In the genomic region with DNA sequence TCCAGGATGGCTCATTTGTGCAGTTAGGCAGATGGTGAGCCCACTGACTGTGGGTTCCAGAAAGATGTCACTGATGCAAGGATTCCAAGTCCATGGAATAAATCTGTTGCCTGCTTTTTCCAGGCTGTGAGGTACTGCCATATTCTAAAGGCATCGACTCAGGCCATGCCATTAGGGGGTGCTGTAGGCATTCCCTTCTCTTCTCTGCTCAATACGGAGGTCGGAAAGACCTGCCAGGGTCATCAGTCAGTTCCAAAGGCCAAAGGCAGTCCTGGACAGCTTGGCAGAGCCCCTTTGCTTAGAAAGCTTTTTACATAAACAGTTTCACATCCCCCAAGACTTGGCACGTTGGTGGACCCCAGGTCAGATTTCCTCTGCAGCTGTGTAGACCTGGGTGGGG, we compare ENCODE assay signal across 8 cellular contexts. TPM values are rescaled to one million over a fixed set of nuclear protein-coding genes. Genes with fewer than 3 reads are reported as not detected.
DNase-seq lines count a peak whose midpoint lies in the region; ATAC-seq, FAIRE-seq and TF ChIP-seq lines count a peak whose summit lies in the region.
"Had no signal": no experiment of that assay in that cellular context is flagged by ENCODE, and none has a peak within 500 bp of the region (broad histone marks: within the 10 kb centered on the region; RNA-seq: fewer than 3 reads in every experiment).

No MANE protein-coding gene starts in this region.

- TF ChIP-seq EP300 in HepG2 (IDR thresholded peaks at IDR 0.05; ENCODE audit: low read depth in 2 of 2, low read length in 2 of 2) (no peak), HepG2 (CRISPR knock-in tag; IDR thresholded peaks at IDR 0.05; ENCODE audit: borderline replicate concordance) (no peak)

- no peak overlapping the region for H3K27ac ChIP-seq in coronary artery
- H3K27ac ChIP-seq in HepG2 (ENCODE audit: extremely low read length, insufficient read depth, low read length) = no peak overlapping the region

- DNase-seq in ELR (ENCODE audit: low read depth) (peak; percentile 79), KBM-7 (peak; percentile 69), SHP77 (lab: John Stamatoyannopoulos, UW) (peak; percentile 28 to 42), coronary artery (ENCODE audit: low spot score) (no peak), HepG2 (ENCODE audit: low spot score) (peak; percentile 81), superior temporal gyrus (ENCODE audit: extremely low spot score) (peak; percentile 95)

- H4K20me1 ChIP-seq in HepG2 (ENCODE audit: insufficient read depth, low read length) = no peaks in the 10 kb centered on the region

- FAIRE-seq in HepG2 (lab: Jason Lieb, UNC) = peak; percentile 97

- 9% methylated on average over 3 of the region's 4 CpGs for WGBS in HepG2 (ENCODE audit: low lambda C conversion rate)

- no peaks in the 10 kb centered on the region for H3K9me3 ChIP-seq in HepG2 (ENCODE audit: low read length)

- H3K9ac ChIP-seq in HepG2 (ENCODE audit: insufficient read depth, low read depth, low read length) = no peak overlapping the region

- peaks cover 1 to 27% of the 10 kb centered on the region in 2 experiments; a peak in 4 of 5 replicates for H3K27me3 ChIP-seq in HepG2 (ENCODE audit: control insufficient read depth in 1 of 2, insufficient read depth in 2 of 2, low read length in 2 of 2)

- peak overlapping the region; percentile 14; the same call in 1 of the 2 replicates for H3K4me2 ChIP-seq in HepG2 (ENCODE audit: low read depth, low read length)

- no peak overlapping the region for H2AFZ ChIP-seq in HepG2 (ENCODE audit: low read length)

- TF ChIP-seq CTCF in coronary artery (IDR thresholded peaks at IDR 0.05) = peak; percentile 33
- TF ChIP-seq CTCF in HepG2 (CRISPR knock-in tag; IDR thresholded peaks at IDR 0.05) = peak; percentile 97

- POLR2A ChIA-PET in HepG2 (lab: Yijun Ruan, JAX) = interaction anchor here (0.6 to 0.7 kb wide), 2 partner anchors 65 to 151 kb away, joined by 3 read pairs; partner anchors contain the start of genes MED8 and SZT2

- no TSS peak for BruUV-seq in HepG2 (replicated peaks; lab: Mats Ljungman, UMichigan)

- in situ Hi-C loops in KBM-7 (cut with MboI; ENCODE audit: low pct_unique_long_range_greater_than_20kb, low sequenced_read_pairs) (loop anchor here (10.0 kb wide), 1 partner anchor 187 kb away; no protein-coding TSS in a partner anchor), HepG2 (cut with HindIII; ENCODE audit: extremely low pct_ligation_motif_present, low pct_unique_long_range_greater_than_20kb) (no loop called here)

- peaks cover 6% of the 10 kb centered on the region; the same call in 1 of the 2 replicates for H3K4me1 ChIP-seq in HepG2 (ENCODE audit: insufficient read depth, low read length)

- no peaks in the 10 kb centered on the region for H3K79me2 ChIP-seq in HepG2 (ENCODE audit: insufficient read depth, low read length)

- intact Hi-C loops in HepG2 (cut with micrococcal nuclease; ENCODE audit: unreplicated experiment) = loop anchor here (1.0 to 5.0 kb wide), 4 partner anchors 109 to 176 kb away; partner anchors contain the start of gene CDC20

- no peak for TF ChIP-seq POLR2A in HepG2 (IDR thresholded peaks at IDR 0.05; ENCODE audit: insufficient read depth in 1 of 2, low read depth in 2 of 2, low read length in 2 of 2)

- H3K4me3 ChIP-seq in coronary artery (no peak overlapping the region), HepG2 (replicated peaks in 1 of 3; ENCODE audit: insufficient read depth in 1 of 3, low read depth in 2 of 3, low read length in 3 of 3) (no peak overlapping the region)

- H3K36me3 ChIP-seq in HepG2 (replicated peaks in 1 of 2; ENCODE audit: control insufficient read depth in 1 of 2, insufficient read depth in 2 of 2, low read length in 2 of 2) = no peaks in the 10 kb centered on the region

- peak; percentile 95 for ATAC-seq in HepG2
- no peak for ATAC-seq in HG02938 (IDR thresholded peaks at IDR 0.05; ENCODE audit: unreplicated experiment)

- CTCF ChIA-PET in HepG2 (lab: Yijun Ruan, JAX; ENCODE audit: low intra/inter-chr PET ratio, low total read pairs) = interaction anchor here (0.7 to 2.1 kb wide), 5 partner anchors 11 to 177 kb away, joined by 3 to 36 read pairs (median 5); partner anchors contain the start of genes CDC20 and ELOVL1

- TF ChIP-seq RAD21 in HepG2 (CRISPR knock-in tag; IDR thresholded peaks at IDR 0.05) = peak; percentile 96

TF ChIP-seq in HepG2, 621 proteins besides CTCF, POLR2A, EP300 and RAD21 (continues in another document):
- TF ChIP-seq ESRRA (CRISPR knock-in tag; IDR thresholded peaks at IDR 0.05; ENCODE audit: low read depth) (peak; percentile 67; the same call in 1 of the 2 replicates), NR2F2 (IDR thresholded peaks at IDR 0.05; ENCODE audit: borderline replicate concordance, low read depth) (peak; percentile 53), ATAD3A (CRISPR knock-in tag; IDR thresholded peaks at IDR 0.05) (no peak), PHF20 (CRISPR knock-in tag; IDR thresholded peaks at IDR 0.05) (no peak), TOPORS (CRISPR knock-in tag; IDR thresholded peaks at IDR 0.05) (no peak), KAT8 (CRISPR knock-in tag; IDR thresholded peaks at IDR 0.05) (peak; percentile 71), ZNF816 (CRISPR knock-in tag; IDR thresholded peaks at IDR 0.05; ENCODE audit: borderline replicate concordance) (no peak)
- TF ChIP-seq, protein P1, sequence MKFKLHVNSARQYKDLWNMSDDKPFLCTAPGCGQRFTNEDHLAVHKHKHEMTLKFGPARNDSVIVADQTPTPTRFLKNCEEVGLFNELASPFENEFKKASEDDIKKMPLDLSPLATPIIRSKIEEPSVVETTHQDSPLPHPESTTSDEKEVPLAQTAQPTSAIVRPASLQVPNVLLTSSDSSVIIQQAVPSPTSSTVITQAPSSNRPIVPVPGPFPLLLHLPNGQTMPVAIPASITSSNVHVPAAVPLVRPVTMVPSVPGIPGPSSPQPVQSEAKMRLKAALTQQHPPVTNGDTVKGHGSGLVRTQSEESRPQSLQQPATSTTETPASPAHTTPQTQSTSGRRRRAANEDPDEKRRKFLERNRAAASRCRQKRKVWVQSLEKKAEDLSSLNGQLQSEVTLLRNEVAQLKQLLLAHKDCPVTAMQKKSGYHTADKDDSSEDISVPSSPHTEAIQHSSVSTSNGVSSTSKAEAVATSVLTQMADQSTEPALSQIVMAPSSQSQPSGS (CRISPR knock-in tag; IDR thresholded peaks at IDR 0.05) = peak; percentile 26; the same call in 1 of the 2 replicates

RNA-seq across cellular contexts. Expression of gene TMEM125, which starts 31.7 kb away (rescaled TPM):
- total RNA-seq in HepG2 (2016; rRNA removed; fragmentation: Illumina TruSeq; extraction: Trizol) = not detected in 2 replicates
- not detected in 2 replicates for total RNA-seq in HepG2 (2016; cell fraction: cytosol; rRNA removed; fragmentation: Illumina TruSeq; extraction: Trizol; ENCODE audit: low read depth)
- total RNA-seq in HepG2 (2016; cell fraction: insoluble cytoplasmic fraction; rRNA removed; fragmentation: Illumina TruSeq; extraction: Trizol) = not detected in 2 replicates
- total RNA-seq in HepG2 (2016; cell fraction: membrane; rRNA removed; fragmentation: Illumina TruSeq; extraction: Trizol) = not detected in 2 replicates
- total RNA-seq in HepG2 (2016; cell fraction: nucleus; rRNA removed; fragmentation: Illumina TruSeq; extraction: Trizol) = not detected in 2 replicates
- 0.03 TPM in 1 of 2 replicates, not detected in the other for polyA plus RNA-seq in HepG2 (2011; rRNA removed)
- 0.08 TPM in 2 replicates for polyA plus RNA-seq in HepG2 (2011; cell fraction: cytosol; rRNA removed)
- 0.09 TPM in 1 of 2 replicates, not detected in the other for polyA plus RNA-seq in HepG2 (2011; cell fraction: nucleus; rRNA removed)
- polyA plus RNA-seq in HepG2 (2012) = 0.07 TPM in 1 of 2 replicates, not detected in the other
- not detected in 2 replicates for polyA plus RNA-seq in HepG2 (2016; cell fraction: cytosol; fragmentation: Illumina TruSeq; extraction: Trizol; ENCODE audit: low read depth)
- not detected in 2 replicates for polyA plus RNA-seq in HepG2 (2016; cell fraction: insoluble cytoplasmic fraction; fragmentation: Illumina TruSeq; extraction: Trizol; ENCODE audit: low read depth)
- not detected in 2 replicates for polyA plus RNA-seq in HepG2 (2016; cell fraction: membrane; fragmentation: Illumina TruSeq; extraction: Trizol; ENCODE audit: low read depth)
- polyA plus RNA-seq in HepG2 (2016; cell fraction: nucleus; fragmentation: Illumina TruSeq; extraction: Trizol; ENCODE audit: insufficient read depth, low read depth) = not detected in 2 replicates
- polyA minus RNA-seq in HepG2 (2011; rRNA and poly(A)+ RNA removed; ENCODE audit: low replicate concordance) = 0.22 TPM in 1 of 2 replicates, not detected in the other
- polyA minus RNA-seq in HepG2 (2011; cell fraction: cytosol; rRNA and poly(A)+ RNA removed) = not detected in 2 replicates
- not detected in 2 replicates for polyA minus RNA-seq in HepG2 (2011; cell fraction: nucleus; rRNA and poly(A)+ RNA removed)
- total RNA-seq: subcutaneous adipose tissue had no signal

RNA-seq across cellular contexts. Expression of gene C1orf210, which starts 47.3 kb away (rescaled TPM):
- 0.49 and 0.52 TPM in 2 replicates for total RNA-seq in HepG2 (2016; rRNA removed; fragmentation: Illumina TruSeq; extraction: Trizol)
- total RNA-seq in HepG2 (2016; cell fraction: cytosol; rRNA removed; fragmentation: Illumina TruSeq; extraction: Trizol; ENCODE audit: low read depth) = 0.44 TPM in 1 of 2 replicates, not detected in the other
- total RNA-seq in HepG2 (2016; cell fraction: insoluble cytoplasmic fraction; rRNA removed; fragmentation: Illumina TruSeq; extraction: Trizol) = 0.52 and 0.54 TPM in 2 replicates
- 0.45 and 0.71 TPM in 2 replicates for total RNA-seq in HepG2 (2016; cell fraction: membrane; rRNA removed; fragmentation: Illumina TruSeq; extraction: Trizol)
- 0.87 TPM in 1 of 2 replicates, not detected in the other for total RNA-seq in HepG2 (2016; cell fraction: nucleus; rRNA removed; fragmentation: Illumina TruSeq; extraction: Trizol)
- 5.1 and 7.1 TPM in 2 replicates for polyA plus RNA-seq in HepG2 (2011; rRNA removed)
- 4.7 and 8.4 TPM in 2 replicates for polyA plus RNA-seq in HepG2 (2011; cell fraction: cytosol; rRNA removed)
- polyA plus RNA-seq in HepG2 (2011; cell fraction: nucleus; rRNA removed) = 0.98 and 2.3 TPM in 2 replicates
- polyA plus RNA-seq in HepG2 (2012) = 4.4 and 6.7 TPM in 2 replicates
- polyA plus RNA-seq in HepG2 (2016; cell fraction: cytosol; fragmentation: Illumina TruSeq; extraction: Trizol; ENCODE audit: low read depth) = 0.37 and 0.51 TPM in 2 replicates
- polyA plus RNA-seq in HepG2 (2016; cell fraction: insoluble cytoplasmic fraction; fragmentation: Illumina TruSeq; extraction: Trizol; ENCODE audit: low read depth) = 0.97 and 1.6 TPM in 2 replicates
- polyA plus RNA-seq in HepG2 (2016; cell fraction: membrane; fragmentation: Illumina TruSeq; extraction: Trizol; ENCODE audit: low read depth) = 0.76 and 0.95 TPM in 2 replicates
- polyA plus RNA-seq in HepG2 (2016; cell fraction: nucleus; fragmentation: Illumina TruSeq; extraction: Trizol; ENCODE audit: insufficient read depth, low read depth) = 0.73 and 0.75 TPM in 2 replicates
- 2.2 TPM in 1 of 2 replicates, not detected in the other for polyA minus RNA-seq in HepG2 (2011; rRNA and poly(A)+ RNA removed; ENCODE audit: low replicate concordance)
- 0.97 and 1.5 TPM in 2 replicates for polyA minus RNA-seq in HepG2 (2011; cell fraction: cytosol; rRNA and poly(A)+ RNA removed)
- 1.4 TPM in 1 of 2 replicates, not detected in the other for polyA minus RNA-seq in HepG2 (2011; cell fraction: nucleus; rRNA and poly(A)+ RNA removed)
